1 cellular context compared by ENCODE assay signal in the genomic region with DNA sequence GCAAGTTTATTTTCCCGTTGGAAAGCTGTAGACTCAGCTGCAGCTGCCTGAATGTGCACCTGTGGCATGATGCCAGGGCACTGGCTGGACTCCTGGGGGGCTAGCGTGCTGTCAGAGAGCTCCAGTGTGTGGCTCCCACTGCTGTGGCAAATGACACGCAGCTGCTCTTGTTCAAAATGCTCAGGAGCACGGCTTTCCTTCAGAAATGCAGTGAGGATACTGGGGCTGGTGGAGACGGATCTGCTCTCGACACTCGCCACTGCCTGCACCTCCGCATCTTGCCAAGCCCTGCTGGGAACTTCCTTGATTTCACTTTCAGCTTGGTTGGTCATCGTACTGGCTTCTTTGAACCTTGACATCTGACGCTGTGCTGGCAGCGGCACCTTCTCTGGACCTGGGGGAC.
TF ChIP-seq lines count a peak whose summit lies in the region.

No MANE protein-coding gene starts in this region.

TF ChIP-seq in IMR-90, 13 proteins besides CTCF, POLR2A, EP300 and RAD21:
- TF ChIP-seq MAZ (IDR thresholded peaks at IDR 0.05; ENCODE audit: borderline replicate concordance, low read depth, low read length) = no peak
- no peak for TF ChIP-seq MXI1 (IDR thresholded peaks at IDR 0.05; ENCODE audit: borderline replicate concordance, low read depth, low read length)
- no peak for TF ChIP-seq CHD1 (IDR thresholded peaks at IDR 0.05; ENCODE audit: low read depth, low read length)
- TF ChIP-seq, protein P1, sequence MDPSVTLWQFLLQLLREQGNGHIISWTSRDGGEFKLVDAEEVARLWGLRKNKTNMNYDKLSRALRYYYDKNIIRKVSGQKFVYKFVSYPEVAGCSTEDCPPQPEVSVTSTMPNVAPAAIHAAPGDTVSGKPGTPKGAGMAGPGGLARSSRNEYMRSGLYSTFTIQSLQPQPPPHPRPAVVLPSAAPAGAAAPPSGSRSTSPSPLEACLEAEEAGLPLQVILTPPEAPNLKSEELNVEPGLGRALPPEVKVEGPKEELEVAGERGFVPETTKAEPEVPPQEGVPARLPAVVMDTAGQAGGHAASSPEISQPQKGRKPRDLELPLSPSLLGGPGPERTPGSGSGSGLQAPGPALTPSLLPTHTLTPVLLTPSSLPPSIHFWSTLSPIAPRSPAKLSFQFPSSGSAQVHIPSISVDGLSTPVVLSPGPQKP (IDR thresholded peaks at IDR 0.05; ENCODE audit: borderline replicate concordance, low read depth, low read length) = no peak
- no peak for TF ChIP-seq MAFK (IDR thresholded peaks at IDR 0.05; ENCODE audit: low read depth, low read length)
- TF ChIP-seq RFX5 (IDR thresholded peaks at IDR 0.05; ENCODE audit: low read depth, low read length) = no peak
- TF ChIP-seq, protein P2, sequence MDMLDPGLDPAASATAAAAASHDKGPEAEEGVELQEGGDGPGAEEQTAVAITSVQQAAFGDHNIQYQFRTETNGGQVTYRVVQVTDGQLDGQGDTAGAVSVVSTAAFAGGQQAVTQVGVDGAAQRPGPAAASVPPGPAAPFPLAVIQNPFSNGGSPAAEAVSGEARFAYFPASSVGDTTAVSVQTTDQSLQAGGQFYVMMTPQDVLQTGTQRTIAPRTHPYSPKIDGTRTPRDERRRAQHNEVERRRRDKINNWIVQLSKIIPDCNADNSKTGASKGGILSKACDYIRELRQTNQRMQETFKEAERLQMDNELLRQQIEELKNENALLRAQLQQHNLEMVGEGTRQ (IDR thresholded peaks at IDR 0.05; ENCODE audit: low read depth, low read length) = no peak
- TF ChIP-seq NFE2L2 (IDR thresholded peaks at IDR 0.05; ENCODE audit: low read depth, low read length) = no peak
- no peak for TF ChIP-seq SMC3 (IDR thresholded peaks at IDR 0.05; ENCODE audit: low read depth, low read length)
- TF ChIP-seq CEBPB (IDR thresholded peaks at IDR 0.05; ENCODE audit: low read depth, low read length) = no peak
